ENCODE assay signal across 1 cellular context in the genomic region with DNA sequence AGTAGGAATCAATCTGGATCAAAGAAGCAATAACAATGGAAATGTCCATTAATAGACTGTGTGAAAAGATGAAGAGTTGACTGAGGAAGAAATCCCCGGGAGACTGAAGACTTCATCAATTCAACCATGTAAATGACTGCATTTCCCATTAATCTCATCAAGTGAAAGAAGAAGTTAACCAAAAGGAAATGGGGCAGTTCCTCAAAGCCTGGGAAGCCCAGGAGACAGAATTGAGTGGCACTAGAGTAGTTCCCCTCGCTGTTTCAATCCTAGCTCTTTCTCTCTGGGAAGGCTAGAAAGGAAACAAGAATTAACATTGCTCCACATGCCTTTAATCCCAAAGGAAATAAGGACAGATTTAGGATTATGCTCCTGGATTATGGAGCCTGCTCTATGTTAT.
TF ChIP-seq lines count a peak whose summit lies in the region.

No MANE protein-coding gene starts in this region.

TF ChIP-seq in GM12878, 131 proteins besides CTCF, POLR2A, EP300 and RAD21:
- TF ChIP-seq ZNF274 (IDR thresholded peaks at IDR 0.05; ENCODE audit: insufficient read depth, insufficient read length) (no peak), MYB (IDR thresholded peaks at IDR 0.05; ENCODE audit: borderline replicate concordance, low read depth, low read length) (no peak), FOXM1 (IDR thresholded peaks at IDR 0.05; ENCODE audit: low read depth, low read length) (no peak), SPI1 (IDR thresholded peaks at IDR 0.05; ENCODE audit: borderline replicate concordance, insufficient read depth, low read depth, low read length) (peak; percentile 32; the same call in 1 of the 2 replicates), GATAD2B (conservative IDR thresholded peaks at IDR 0.05; ENCODE audit: low read depth) (no peak), YBX1 (IDR thresholded peaks at IDR 0.05) (no peak)
